8 cellular contexts compared by ENCODE assay signal in genomic region chr13:50909605-50910482, GRCh38. TPM values are rescaled to one million over a fixed set of nuclear protein-coding genes. Genes with fewer than 3 reads are reported as not detected.
A peak's percentile ranks its signal among the peaks of the same experiment; 100 is the strongest.
DNase-seq lines count a peak whose midpoint lies in the region; ATAC-seq and TF ChIP-seq lines count a peak whose summit lies in the region.

Gene RNASEH2B (plus strand): TSS chr13:50909791. CDS start chr13:50910077, 286 bp downstream.

- peak within 1 kb of the TSS; percentile 85 for H3K27ac ChIP-seq in HUES6 (ENCODE audit: low read depth, low read length)
- peak within 1 kb of the TSS; percentile 89 to 95 (median 92) for H3K27ac ChIP-seq in stomach

- H3K27me3 Mint-ChIP-seq in nephron (ENCODE audit: low read depth): no peaks in the 10 kb centered on the region

- ATAC-seq in GM21390 (IDR thresholded peaks at IDR 0.05; ENCODE audit: unreplicated experiment): peak; percentile 71

- H3K36me3 ChIP-seq in HUES6 (ENCODE audit: control insufficient read depth, insufficient read depth, low read length): no peaks in the 10 kb centered on the region
- no peaks in the 10 kb centered on the region for H3K36me3 ChIP-seq in stomach

- TF ChIP-seq EP300 in stomach (IDR thresholded peaks at IDR 0.05): no peak

- H3K9me3 ChIP-seq in HUES6 (ENCODE audit: control insufficient read depth, insufficient read depth, low read depth, low read length) (no peaks in the 10 kb centered on the region), stomach (no peaks in the 10 kb centered on the region)

- WGBS in stomach, 5 donors: 0 to 1% (median 0%) methylated on average over 31 to 107 of the region's 107 CpGs

- DNase-seq in DMS114 treated with DMSO at 0.1 percent for 48 hours (lab: John Stamatoyannopoulos, UW; ENCODE audit: unreplicated experiment): peak; percentile 27
- DNase-seq in RKO (ENCODE audit: low spot score): peak; percentile 74
- peak; percentile 36 to 54 for DNase-seq in activated T-helper 1 cell treated with anti-CD3 and anti-CD28 coated beads, Interleukin-2, amount 50 U/mL, for 16 hours (ENCODE audit: low read depth in 1 of 2, low spot score in 1 of 2)
- DNase-seq in fibroblast of mammary gland (ENCODE audit: low read depth): peak; percentile 51
- DNase-seq in stomach: peak; percentile 68

- peak within 1 kb of the TSS; percentile 82 to 93 (median 90) for H3K4me3 Mint-ChIP-seq in nephron

- intact Hi-C loops in stomach (cut with DNase I; ENCODE audit: low total_unique reads): no loop called here

- H3K4me3 ChIP-seq in HUES6 (ENCODE audit: low read depth, low read length) (peak within 1 kb of the TSS; percentile 69), fibroblast of mammary gland (ENCODE audit: control insufficient read depth, low read depth, low read length) (peak within 1 kb of the TSS; percentile 76), stomach (peak within 1 kb of the TSS; percentile 68 to 86 (median 82))

- TF ChIP-seq CTCF in fibroblast of mammary gland (conservative IDR thresholded peaks at IDR 0.05; ENCODE audit: control insufficient read depth, insufficient read depth, low read depth, low read length) (no peak), nephron (IDR thresholded peaks at IDR 0.05; ENCODE audit: unreplicated experiment in 3 of 3) (no peak), stomach (IDR thresholded peaks at IDR 0.05) (no peak)

- peak within 1 kb of the TSS; percentile 93 for H3K9ac ChIP-seq in HUES6 (ENCODE audit: low read length)

- H3K4me1 ChIP-seq in HUES6 (ENCODE audit: control insufficient read depth, insufficient read depth, low read length) (peaks cover 18% of the 10 kb centered on the region), stomach (peaks cover 16 to 49% (median 38%) of the 10 kb centered on the region in 4 donors)

- no peaks in the 10 kb centered on the region for H3K27me3 ChIP-seq in HUES6 (ENCODE audit: control insufficient read depth, insufficient read depth, low read length)
- no peaks in the 10 kb centered on the region for H3K27me3 ChIP-seq in stomach

- no peak for TF ChIP-seq POLR2A in stomach (IDR thresholded peaks at IDR 0.05)

- no peaks in the 10 kb centered on the region for H3K9me3 Mint-ChIP-seq in nephron

- H3K27ac Mint-ChIP-seq in nephron: peak within 1 kb of the TSS; percentile 93 to 97 (median 95)

- H3K36me3 Mint-ChIP-seq in nephron (ENCODE audit: low read depth): no peaks in the 10 kb centered on the region

- peaks cover 46% of the 10 kb centered on the region for H3K4me1 Mint-ChIP-seq in nephron

RNA-seq across cellular contexts. Expression of gene RNASEH2B, which starts in this region (rescaled TPM):
- total RNA-seq in stomach: 100 to 1,000 TPM in 1 of 5 donors, 10 to 100 TPM in 4; 43.2 to 106 (median 55.4) TPM
- 10 to 100 TPM; 44.8 to 56.7 (median 47.3) TPM for polyA plus RNA-seq in stomach

Comparison
In these comparisons a context has a peak if more than half of its experiments do, and no peak if none do; other contexts are left out.
1. Peak in every context shown above with its lines: DNase-seq, ATAC-seq, H3K4me3 ChIP-seq and H3K27ac ChIP-seq.